Comparison of ENCODE assay signal across 1 cellular context in the genomic region with DNA sequence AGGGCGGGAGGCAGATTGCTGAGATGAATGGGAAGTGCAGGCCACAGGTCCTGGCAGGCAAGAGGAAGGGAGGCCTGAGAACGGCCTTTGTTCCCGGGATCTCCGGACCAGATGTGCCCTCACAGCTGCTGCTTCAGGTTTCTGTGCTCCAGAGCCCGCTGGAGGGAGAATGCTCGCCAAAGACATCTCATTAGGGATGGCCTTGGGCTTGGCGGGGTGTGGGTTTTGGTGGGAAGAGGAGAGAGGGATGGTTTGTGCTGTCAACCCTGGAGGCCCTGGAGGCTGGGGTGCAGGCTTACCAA.
TF ChIP-seq lines count a peak whose summit lies in the region.

No MANE protein-coding gene starts in this region.

TF ChIP-seq in SK-N-SH treated with all-trans-retinoic acid at 6 μM for 48 hours, 23 proteins besides CTCF, POLR2A, EP300 and RAD21 (continued from another document):
- TF ChIP-seq, protein P1, sequence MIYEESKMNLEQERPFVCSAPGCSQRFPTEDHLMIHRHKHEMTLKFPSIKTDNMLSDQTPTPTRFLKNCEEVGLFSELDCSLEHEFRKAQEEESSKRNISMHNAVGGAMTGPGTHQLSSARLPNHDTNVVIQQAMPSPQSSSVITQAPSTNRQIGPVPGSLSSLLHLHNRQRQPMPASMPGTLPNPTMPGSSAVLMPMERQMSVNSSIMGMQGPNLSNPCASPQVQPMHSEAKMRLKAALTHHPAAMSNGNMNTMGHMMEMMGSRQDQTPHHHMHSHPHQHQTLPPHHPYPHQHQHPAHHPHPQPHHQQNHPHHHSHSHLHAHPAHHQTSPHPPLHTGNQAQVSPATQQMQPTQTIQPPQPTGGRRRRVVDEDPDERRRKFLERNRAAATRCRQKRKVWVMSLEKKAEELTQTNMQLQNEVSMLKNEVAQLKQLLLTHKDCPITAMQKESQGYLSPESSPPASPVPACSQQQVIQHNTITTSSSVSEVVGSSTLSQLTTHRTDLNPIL (CRISPR knock-in tag; IDR thresholded peaks at IDR 0.05; ENCODE audit: low read depth), result no peak
- TF ChIP-seq ARNTL (CRISPR knock-in tag; IDR thresholded peaks at IDR 0.05; ENCODE audit: borderline replicate concordance, low read depth), result no peak
- TF ChIP-seq ZNF565 (CRISPR knock-in tag; conservative IDR thresholded peaks at IDR 0.05; ENCODE audit: low read depth), result no peak
- TF ChIP-seq RARB (CRISPR knock-in tag; IDR thresholded peaks at IDR 0.05), result no peak
- TF ChIP-seq, protein P2, sequence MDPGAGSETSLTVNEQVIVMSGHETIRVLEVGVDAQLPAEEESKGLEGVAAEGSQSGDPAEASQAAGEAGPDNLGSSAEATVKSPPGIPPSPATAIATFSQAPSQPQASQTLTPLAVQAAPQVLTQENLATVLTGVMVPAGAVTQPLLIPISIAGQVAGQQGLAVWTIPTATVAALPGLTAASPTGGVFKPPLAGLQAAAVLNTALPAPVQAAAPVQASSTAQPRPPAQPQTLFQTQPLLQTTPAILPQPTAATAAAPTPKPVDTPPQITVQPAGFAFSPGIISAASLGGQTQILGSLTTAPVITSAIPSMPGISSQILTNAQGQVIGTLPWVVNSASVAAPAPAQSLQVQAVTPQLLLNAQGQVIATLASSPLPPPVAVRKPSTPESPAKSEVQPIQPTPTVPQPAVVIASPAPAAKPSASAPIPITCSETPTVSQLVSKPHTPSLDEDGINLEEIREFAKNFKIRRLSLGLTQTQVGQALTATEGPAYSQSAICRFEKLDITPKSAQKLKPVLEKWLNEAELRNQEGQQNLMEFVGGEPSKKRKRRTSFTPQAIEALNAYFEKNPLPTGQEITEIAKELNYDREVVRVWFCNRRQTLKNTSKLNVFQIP (CRISPR knock-in tag; IDR thresholded peaks at IDR 0.05; ENCODE audit: borderline replicate concordance, low read depth), result no peak
- no peak for TF ChIP-seq ZC3H10 (CRISPR knock-in tag; IDR thresholded peaks at IDR 0.05)
TF ChIP-seq in SK-N-SH treated with all-trans-retinoic acid at 6 μM for 48 hours: peak in this region for 0.
